Comparison of ENCODE assay signal across 15 cellular contexts in the genomic region with DNA sequence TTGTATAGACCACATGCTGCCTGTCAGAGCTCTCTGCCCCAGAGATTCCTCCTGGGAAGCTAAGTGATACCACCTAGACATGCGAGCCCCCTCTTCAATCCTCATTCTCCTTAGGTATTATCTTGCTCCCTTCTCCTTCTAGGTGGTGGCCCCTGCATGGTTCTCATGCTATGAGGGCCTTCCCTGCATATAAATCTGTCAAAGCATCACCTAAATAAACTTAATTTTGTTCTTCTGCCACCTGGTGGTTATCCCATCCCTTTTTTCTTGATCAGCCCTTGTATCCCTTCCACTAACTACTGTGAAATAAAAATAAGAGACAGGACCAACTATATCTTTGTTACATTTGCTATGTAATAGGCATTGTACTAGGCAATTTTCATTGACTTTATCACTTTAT.
DNase-seq lines count a peak whose midpoint lies in the region; ATAC-seq and TF ChIP-seq lines count a peak whose summit lies in the region.
"Had no signal": no experiment of that assay in that cellular context is flagged by ENCODE, and none has a peak within 500 bp of the region (broad histone marks: within the 10 kb centered on the region; RNA-seq: fewer than 3 reads in every experiment).

No MANE protein-coding gene starts in this region.

- H3K36me3 ChIP-seq in tibial nerve (no peaks in the 10 kb centered on the region), mucosa of descending colon (ENCODE audit: low read depth) (no peaks in the 10 kb centered on the region)

- 86 to 91% methylated on average over 1 of the region's 1 CpG for WGBS in tibial nerve, 2 donors

- no peaks in the 10 kb centered on the region for H3K9me3 Mint-ChIP-seq in neural crest cell

- no peaks in the 10 kb centered on the region for H3K4me1 Mint-ChIP-seq in neural crest cell

- H3K27ac ChIP-seq in VCaP (no peak overlapping the region), tibial nerve (no peak overlapping the region)

- TF ChIP-seq CTCF in NB4 (IDR thresholded peaks at IDR 0.05; ENCODE audit: low read depth, low read length): peak; percentile 33
- peak; percentile 38 for TF ChIP-seq CTCF in VCaP (conservative IDR thresholded peaks at IDR 0.05)
- TF ChIP-seq CTCF in neural crest cell (conservative IDR thresholded peaks at IDR 0.05): peak; percentile 46
- no peak for TF ChIP-seq CTCF in tibial nerve (IDR thresholded peaks at IDR 0.05)
- no peak for TF ChIP-seq CTCF in mucosa of descending colon (IDR thresholded peaks at IDR 0.05)

- no peak overlapping the region for H3K27ac Mint-ChIP-seq in neural crest cell (ENCODE audit: unreplicated experiment)
- H3K27ac Mint-ChIP-seq: activated naive CD4-positive, alpha-beta T cell treated with anti-CD3 and anti-CD28 coated beads, Interleukin-2, amount 50 U/mL, for 72 hours had no signal

- no peak for ATAC-seq in mucosa of descending colon
- ATAC-seq: activated naive CD4-positive, alpha-beta T cell treated with anti-CD3 and anti-CD28 coated beads, Interleukin-2, amount 50 U/mL, for 72 hours had no signal

- H3K4me3 Mint-ChIP-seq in neural crest cell: no peak overlapping the region

- H3K27me3 ChIP-seq in tibial nerve: no peaks in the 10 kb centered on the region

- TF ChIP-seq POLR2A in NB4 (IDR thresholded peaks at IDR 0.05; ENCODE audit: extremely low read depth, insufficient read length) (no peak), tibial nerve (IDR thresholded peaks at IDR 0.05) (no peak)

- H3K4me1 ChIP-seq in tibial nerve: no peaks in the 10 kb centered on the region
- no peaks in the 10 kb centered on the region for H3K4me1 ChIP-seq in mucosa of descending colon (ENCODE audit: low read depth)

- no peak for TF ChIP-seq EP300 in tibial nerve (IDR thresholded peaks at IDR 0.05)

- intact Hi-C loops in mucosa of descending colon (cut with DNase I, micrococcal nuclease): no loop called here

- DNase-seq in DMS53 (lab: John Stamatoyannopoulos, UW): peak; percentile 51
- DNase-seq in DMS53 treated with DMSO at 0.1 percent for 48 hours (lab: John Stamatoyannopoulos, UW; ENCODE audit: unreplicated experiment): no peak
- DNase-seq in NB4 (ENCODE audit: low read depth): peak; percentile 37
- DNase-seq in neural crest cell (ENCODE audit: low read depth, low spot score): no peak
- DNase-seq in NCI-H510A treated with DMSO at 0.1 percent for 48 hours (lab: John Stamatoyannopoulos, UW): no peak
- no peak for DNase-seq in tibial nerve (ENCODE audit: low spot score in 2 of 2)
- no peak for DNase-seq in mucosa of descending colon
- DNase-seq: activated CD4-positive, alpha-beta T cell treated with anti-CD3 and anti-CD28 coated beads, Interleukin-2, amount 50 U/mL, for 48 hours; GF-D8; NCI-H2107; posterior cingulate gyrus; stimulated activated naive CD4-positive, alpha-beta T cell; SW 1271 had no signal

- H3K4me3 ChIP-seq in NB4 (ENCODE audit: low read depth, low read length): no peak overlapping the region
- no peak overlapping the region for H3K4me3 ChIP-seq in tibial nerve
- no peak overlapping the region for H3K4me3 ChIP-seq in mucosa of descending colon

- no peaks in the 10 kb centered on the region for H3K36me3 Mint-ChIP-seq in neural crest cell (ENCODE audit: low read depth)
- H3K36me3 Mint-ChIP-seq: activated naive CD4-positive, alpha-beta T cell treated with anti-CD3 and anti-CD28 coated beads, Interleukin-2, amount 50 U/mL, for 72 hours had no signal

- no peaks in the 10 kb centered on the region for H3K27me3 Mint-ChIP-seq in neural crest cell (ENCODE audit: low read depth)

- H3K9me3 ChIP-seq in tibial nerve (no peaks in the 10 kb centered on the region), mucosa of descending colon (no peaks in the 10 kb centered on the region)

Comparison
In these comparisons a context has a peak if more than half of its experiments do, and no peak if none do; other contexts are left out.
1. DNase-seq: peak in DMS53 (single experiment) and NB4 (single experiment); none in DMS53 treated with DMSO at 0.1 percent for 48 hours (single experiment), neural crest cell (single experiment), NCI-H510A treated with DMSO at 0.1 percent for 48 hours (single experiment), tibial nerve (0 of 2) and mucosa of descending colon (0 of 3).
2. CTCF ChIP-seq: peak in NB4 (single experiment), VCaP (single experiment) and neural crest cell (single experiment); none in tibial nerve (0 of 5) and mucosa of descending colon (single experiment).